Comparison of ENCODE assay signal across 7 cellular contexts in the genomic region with DNA sequence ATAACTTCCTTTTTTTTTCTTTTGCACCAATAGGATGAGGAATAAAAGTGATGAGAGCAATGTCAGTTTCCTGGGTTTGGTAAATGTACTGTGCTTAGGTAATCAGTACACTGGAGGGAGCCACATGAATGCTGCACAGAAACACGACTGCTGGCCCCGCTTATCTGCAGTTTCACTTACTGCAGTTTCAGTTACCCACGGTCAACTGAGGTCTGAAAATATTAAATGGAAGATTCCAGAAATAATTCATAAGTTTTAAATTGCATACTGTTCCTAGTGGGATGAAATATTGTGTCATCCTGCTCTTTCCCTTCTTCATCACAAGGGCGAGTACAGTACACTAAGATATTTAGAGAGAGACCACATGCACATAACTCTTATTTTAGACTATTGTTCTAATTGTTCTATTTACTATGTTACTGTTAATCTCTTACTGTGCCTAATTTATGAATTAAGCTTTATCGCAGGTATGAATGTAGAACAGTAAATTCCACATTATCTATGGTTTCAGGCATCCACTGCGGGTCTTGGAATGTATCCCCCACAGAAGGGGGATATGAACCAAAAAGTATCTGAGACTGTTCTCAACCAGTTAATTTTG. TPM values are rescaled to one million over a fixed set of nuclear protein-coding genes. Genes with fewer than 3 reads are reported as not detected.
DNase-seq lines count a peak whose midpoint lies in the region; ATAC-seq and TF ChIP-seq lines count a peak whose summit lies in the region.

No MANE protein-coding gene starts in this region.

- peak overlapping the region; percentile 63 for H3K4me2 ChIP-seq in mammary epithelial cell (ENCODE audit: insufficient read depth, low read depth, low read length)

- H3K9ac ChIP-seq in mammary epithelial cell (ENCODE audit: insufficient read depth, low read length), result no peak overlapping the region

- peak; percentile 41 for TF ChIP-seq CTCF in GM12873 (IDR thresholded peaks at IDR 0.05; ENCODE audit: insufficient read depth, low read depth, low read length, missing control alignments)
- no peak for TF ChIP-seq CTCF in mammary epithelial cell (conservative IDR thresholded peaks at IDR 0.05 in 1 of 2, IDR thresholded peaks at IDR 0.05 in 1 of 2; ENCODE audit: extremely low read depth in 1 of 2, insufficient read depth in 1 of 2, low read depth in 1 of 2, low read length in 2 of 2)

- H3K9me3 ChIP-seq in mammary epithelial cell (replicated peaks; ENCODE audit: insufficient read depth, low read length), result no peaks in the 10 kb centered on the region
- H3K9me3 ChIP-seq in mononuclear cell (ENCODE audit: low read depth, low read length), result no peaks in the 10 kb centered on the region

- peaks cover 13% of the 10 kb centered on the region for H3K4me1 ChIP-seq in mammary epithelial cell (ENCODE audit: insufficient read depth, low read length)
- peaks cover 31% of the 10 kb centered on the region for H3K4me1 ChIP-seq in mononuclear cell (ENCODE audit: insufficient read depth, low read length)

- H3K4me3 ChIP-seq in mammary epithelial cell (replicated peaks in 1 of 3; ENCODE audit: insufficient read depth in 1 of 3, low read depth in 2 of 3, low read length in 3 of 3), result no peak overlapping the region
- peak overlapping the region; percentile 9 for H3K4me3 ChIP-seq in mononuclear cell (ENCODE audit: low read length)

- H3K27ac ChIP-seq in mammary epithelial cell (ENCODE audit: insufficient read depth, low read depth, low read length), result no peak overlapping the region

- DNase-seq in NOMO-1 (lab: John Stamatoyannopoulos, UW; ENCODE audit: unreplicated experiment in 2 of 2) (peak; percentile 82 to 95), mammary epithelial cell (no peak), NCI-H187 (lab: John Stamatoyannopoulos, UW) (no peak)

- H3K36me3 ChIP-seq in mammary epithelial cell (ENCODE audit: insufficient read depth, low read length), result peaks cover 2% of the 10 kb centered on the region

- dilution Hi-C loops in mammary epithelial cell (cut with HindIII; ENCODE audit: low sequenced_read_pairs), result no loop called here

- peak overlapping the region; percentile 51 for H2AFZ ChIP-seq in mammary epithelial cell (ENCODE audit: low read depth, low read length)

- intact Hi-C loops in mammary epithelial cell (cut with micrococcal nuclease), result no loop called here

- CTCF ChIA-PET in mammary epithelial cell (lab: Charles Lee; ENCODE audit: low non-redundant PET), result no interaction called here

- in situ Hi-C loops in mammary epithelial cell (cut with MboI; ENCODE audit: low sequenced_read_pairs in 2 of 2), result no loop called here

- H3K27me3 ChIP-seq in mammary epithelial cell (ENCODE audit: insufficient read depth, low read length), result no peaks in the 10 kb centered on the region
- no peaks in the 10 kb centered on the region for H3K27me3 ChIP-seq in mononuclear cell (ENCODE audit: insufficient read depth, low read length)

- no peaks in the 10 kb centered on the region for H3K79me2 ChIP-seq in mammary epithelial cell (ENCODE audit: insufficient read depth, low read length)

- WGBS in mammary epithelial cell (ENCODE audit: low coverage, missing lambda C conversion rate), result 94% methylated on average over 6 of the region's 6 CpGs

- ATAC-seq in GM18868 (IDR thresholded peaks at IDR 0.05; ENCODE audit: unreplicated experiment), result no peak
- no peak for ATAC-seq in GM21528 (IDR thresholded peaks at IDR 0.05; ENCODE audit: low FRiP score, unreplicated experiment)

- TSS peak; percentile 6 for BruUV-seq in mammary epithelial cell (replicated peaks; lab: Mats Ljungman, UMichigan)

- H4K20me1 ChIP-seq in mammary epithelial cell (ENCODE audit: insufficient read depth, low read length), result no peaks in the 10 kb centered on the region

RNA-seq across cellular contexts. Expression of gene LGALS3BP, which starts 6.4 kb away (rescaled TPM):
- 100 to 1,000 TPM; 173 to 221 TPM for total RNA-seq in mammary epithelial cell
- polyA plus RNA-seq in mammary epithelial cell, result 109 TPM
- polyA minus RNA-seq in mammary epithelial cell, result 167 TPM
- 20.5 TPM for total RNA-seq in mononuclear cell

RNA-seq across cellular contexts. Expression of gene CANT1, which starts 23.4 kb away (rescaled TPM):
- total RNA-seq in mammary epithelial cell, result 10 to 100 TPM; 54.5 to 86.5 TPM
- 61.6 TPM for polyA plus RNA-seq in mammary epithelial cell
- 59.7 TPM for polyA minus RNA-seq in mammary epithelial cell
- 28.1 TPM for total RNA-seq in mononuclear cell

RNA-seq across cellular contexts. Expression of gene C1QTNF1, which starts 37.8 kb away (rescaled TPM):
- total RNA-seq in mammary epithelial cell, result 10 to 100 TPM; 13.2 to 22.0 TPM
- polyA plus RNA-seq in mammary epithelial cell, result 10.4 TPM
- 10.4 TPM for polyA minus RNA-seq in mammary epithelial cell
- total RNA-seq in mononuclear cell, result 0.10 TPM

Comparison
In these comparisons a context has a peak if more than half of its experiments do, and no peak if none do; other contexts are left out.
1. DNase-seq: peak in NOMO-1 (2 of 2); none in mammary epithelial cell (single experiment) and NCI-H187 (0 of 2).
2. RNA of gene C1QTNF1, which starts 37.8 kb away (total RNA-seq): 13.2 to 22.0 TPM in mammary epithelial cell; 0.10 TPM in mononuclear cell (single experiment); every median in the first group is over 10 times any median in the second.